ENCODE assay signal across 1 cellular context in the genomic region with DNA sequence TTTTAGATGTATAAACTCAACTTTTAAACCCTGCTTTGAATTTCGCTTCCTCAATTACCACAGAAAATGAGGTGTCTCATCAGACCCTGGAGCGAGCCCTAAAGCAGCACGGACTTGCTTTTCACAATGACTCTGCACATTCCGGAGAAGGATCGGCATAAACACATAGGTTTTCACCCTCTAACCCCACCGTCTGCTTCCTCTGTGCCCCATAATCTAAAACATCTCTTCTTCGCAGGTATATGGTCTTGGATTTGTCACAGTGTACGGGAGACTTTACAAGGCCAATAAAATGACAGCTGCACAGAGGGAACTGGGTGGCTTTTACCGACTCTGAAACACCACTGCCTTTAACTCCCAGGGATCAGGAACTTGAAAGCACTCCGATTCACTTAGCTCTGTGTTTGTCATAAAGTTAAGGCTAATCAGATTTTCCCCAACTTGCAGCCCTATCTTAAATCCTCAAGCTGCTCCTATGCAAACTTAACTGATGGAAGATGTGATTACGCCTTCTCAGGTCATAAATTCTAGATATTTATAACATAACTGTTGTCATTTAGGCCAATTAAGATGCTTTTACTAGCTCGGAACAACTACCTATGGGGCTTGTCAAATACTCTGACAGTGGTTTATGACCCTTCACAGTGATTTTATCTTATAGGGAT.
A peak's percentile ranks its signal among the peaks of the same experiment; 100 is the strongest.
TF ChIP-seq lines count a peak whose summit lies in the region.

No MANE protein-coding gene starts in this region.

TF ChIP-seq in HEK293, 187 proteins besides CTCF, POLR2A, EP300 and RAD21 (continued from another document):
- TF ChIP-seq, protein P1, sequence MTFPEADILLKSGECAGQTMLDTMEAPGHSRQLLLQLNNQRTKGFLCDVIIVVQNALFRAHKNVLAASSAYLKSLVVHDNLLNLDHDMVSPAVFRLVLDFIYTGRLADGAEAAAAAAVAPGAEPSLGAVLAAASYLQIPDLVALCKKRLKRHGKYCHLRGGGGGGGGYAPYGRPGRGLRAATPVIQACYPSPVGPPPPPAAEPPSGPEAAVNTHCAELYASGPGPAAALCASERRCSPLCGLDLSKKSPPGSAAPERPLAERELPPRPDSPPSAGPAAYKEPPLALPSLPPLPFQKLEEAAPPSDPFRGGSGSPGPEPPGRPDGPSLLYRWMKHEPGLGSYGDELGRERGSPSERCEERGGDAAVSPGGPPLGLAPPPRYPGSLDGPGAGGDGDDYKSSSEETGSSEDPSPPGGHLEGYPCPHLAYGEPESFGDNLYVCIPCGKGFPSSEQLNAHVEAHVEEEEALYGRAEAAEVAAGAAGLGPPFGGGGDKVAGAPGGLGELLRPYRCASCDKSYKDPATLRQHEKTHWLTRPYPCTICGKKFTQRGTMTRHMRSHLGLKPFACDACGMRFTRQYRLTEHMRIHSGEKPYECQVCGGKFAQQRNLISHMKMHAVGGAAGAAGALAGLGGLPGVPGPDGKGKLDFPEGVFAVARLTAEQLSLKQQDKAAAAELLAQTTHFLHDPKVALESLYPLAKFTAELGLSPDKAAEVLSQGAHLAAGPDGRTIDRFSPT (tag by site-specific recombination; IDR thresholded peaks at IDR 0.05) = peak; percentile 58
- TF ChIP-seq ZNF354C (tag by site-specific recombination; IDR thresholded peaks at IDR 0.05; ENCODE audit: borderline replicate concordance, low read depth) (no peak), IKZF3 (tag by site-specific recombination; IDR thresholded peaks at IDR 0.05) (peak; percentile 82), ZNF658 (tag by site-specific recombination; IDR thresholded peaks at IDR 0.05) (no peak), GFI1B (tag by site-specific recombination; IDR thresholded peaks at IDR 0.05) (peak; percentile 31; the same call in 1 of the 2 replicates), ZNF677 (tag by site-specific recombination; IDR thresholded peaks at IDR 0.05) (no peak), ZNF623 (tag by site-specific recombination; IDR thresholded peaks at IDR 0.05) (no peak), ZNF350 (tag by site-specific recombination; IDR thresholded peaks at IDR 0.05) (no peak), ZBTB21 (tag by site-specific recombination; IDR thresholded peaks at IDR 0.05) (no peak), ZNF335 (tag by site-specific recombination; conservative IDR thresholded peaks at IDR 0.05) (no peak), HOXD13 (CRISPR knock-in tag; IDR thresholded peaks at IDR 0.05; ENCODE audit: borderline replicate concordance) (peak; percentile 46; the same call in 1 of the 2 replicates), ZNF610 (tag by site-specific recombination; IDR thresholded peaks at IDR 0.05; ENCODE audit: borderline replicate concordance) (peak; percentile 56; the same call in 1 of the 2 replicates), ZNF549 (tag by site-specific recombination; IDR thresholded peaks at IDR 0.05) (0 out of 2 replicates have a peak, but pooled peaks have one; percentile 15), ZNF530 (tag by site-specific recombination; IDR thresholded peaks at IDR 0.05; ENCODE audit: low read depth) (no peak), TCF7L2 (IDR thresholded peaks at IDR 0.05; ENCODE audit: borderline replicate concordance, low read depth, low read length) (peak; percentile 93), KLF10 (tag by site-specific recombination; IDR thresholded peaks at IDR 0.05) (peak; percentile 44; the same call in 1 of the 2 replicates), GLIS1 (tag by site-specific recombination; IDR thresholded peaks at IDR 0.05) (peak; percentile 98), ZNF292 (tag by site-specific recombination; IDR thresholded peaks at IDR 0.05; ENCODE audit: borderline replicate concordance, low read depth) (no peak), ZBTB48 (tag by site-specific recombination; IDR thresholded peaks at IDR 0.05) (peak; percentile 47; the same call in 1 of the 2 replicates), ZNF223 (tag by site-specific recombination; IDR thresholded peaks at IDR 0.05) (no peak), HOXA7 (CRISPR knock-in tag; IDR thresholded peaks at IDR 0.05; ENCODE audit: borderline replicate concordance) (no peak), ZNF843 (tag by site-specific recombination; IDR thresholded peaks at IDR 0.05) (peak; percentile 95), YY1 (tag by site-specific recombination; IDR thresholded peaks at IDR 0.05) (peak; percentile 39; the same call in 1 of the 2 replicates), ZNF211 (tag by site-specific recombination; IDR thresholded peaks at IDR 0.05; ENCODE audit: low read depth) (no peak), ZNF214 (tag by site-specific recombination; IDR thresholded peaks at IDR 0.05; ENCODE audit: borderline replicate concordance) (no peak), ZXDB (tag by site-specific recombination; IDR thresholded peaks at IDR 0.05) (0 out of 2 replicates have a peak, but pooled peaks have one; percentile 38), ZNF624 (tag by site-specific recombination; IDR thresholded peaks at IDR 0.05) (no peak), GLI2 (tag by site-specific recombination; IDR thresholded peaks at IDR 0.05; ENCODE audit: borderline replicate concordance, low read depth) (peak; percentile 36; the same call in 1 of the 2 replicates), ZBTB8A (tag by site-specific recombination; IDR thresholded peaks at IDR 0.05) (0 out of 2 replicates have a peak, but pooled peaks have one; percentile 33), SP3 (tag by site-specific recombination; IDR thresholded peaks at IDR 0.05) (no peak)
- TF ChIP-seq, protein P2, sequence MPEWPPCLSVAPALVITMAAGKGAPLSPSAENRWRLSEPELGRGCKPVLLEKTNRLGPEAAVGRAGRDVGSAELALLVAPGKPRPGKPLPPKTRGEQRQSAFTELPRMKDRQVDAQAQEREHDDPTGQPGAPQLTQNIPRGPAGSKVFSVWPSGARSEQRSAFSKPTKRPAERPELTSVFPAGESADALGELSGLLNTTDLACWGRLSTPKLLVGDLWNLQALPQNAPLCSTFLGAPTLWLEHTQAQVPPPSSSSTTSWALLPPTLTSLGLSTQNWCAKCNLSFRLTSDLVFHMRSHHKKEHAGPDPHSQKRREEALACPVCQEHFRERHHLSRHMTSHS (tag by site-specific recombination; IDR thresholded peaks at IDR 0.05) = peak; percentile 42; the same call in 1 of the 2 replicates
- TF ChIP-seq, protein P3, sequence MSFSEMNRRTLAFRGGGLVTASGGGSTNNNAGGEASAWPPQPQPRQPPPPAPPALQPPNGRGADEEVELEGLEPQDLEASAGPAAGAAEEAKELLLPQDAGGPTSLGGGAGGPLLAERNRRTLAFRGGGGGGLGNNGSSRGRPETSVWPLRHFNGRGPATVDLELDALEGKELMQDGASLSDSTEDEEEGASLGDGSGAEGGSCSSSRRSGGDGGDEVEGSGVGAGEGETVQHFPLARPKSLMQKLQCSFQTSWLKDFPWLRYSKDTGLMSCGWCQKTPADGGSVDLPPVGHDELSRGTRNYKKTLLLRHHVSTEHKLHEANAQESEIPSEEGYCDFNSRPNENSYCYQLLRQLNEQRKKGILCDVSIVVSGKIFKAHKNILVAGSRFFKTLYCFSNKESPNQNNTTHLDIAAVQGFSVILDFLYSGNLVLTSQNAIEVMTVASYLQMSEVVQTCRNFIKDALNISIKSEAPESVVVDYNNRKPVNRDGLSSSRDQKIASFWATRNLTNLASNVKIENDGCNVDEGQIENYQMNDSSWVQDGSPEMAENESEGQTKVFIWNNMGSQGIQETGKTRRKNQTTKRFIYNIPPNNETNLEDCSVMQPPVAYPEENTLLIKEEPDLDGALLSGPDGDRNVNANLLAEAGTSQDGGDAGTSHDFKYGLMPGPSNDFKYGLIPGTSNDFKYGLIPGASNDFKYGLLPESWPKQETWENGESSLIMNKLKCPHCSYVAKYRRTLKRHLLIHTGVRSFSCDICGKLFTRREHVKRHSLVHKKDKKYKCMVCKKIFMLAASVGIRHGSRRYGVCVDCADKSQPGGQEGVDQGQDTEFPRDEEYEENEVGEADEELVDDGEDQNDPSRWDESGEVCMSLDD (tag by site-specific recombination; IDR thresholded peaks at IDR 0.05) = no peak
- TF ChIP-seq, protein P4, sequence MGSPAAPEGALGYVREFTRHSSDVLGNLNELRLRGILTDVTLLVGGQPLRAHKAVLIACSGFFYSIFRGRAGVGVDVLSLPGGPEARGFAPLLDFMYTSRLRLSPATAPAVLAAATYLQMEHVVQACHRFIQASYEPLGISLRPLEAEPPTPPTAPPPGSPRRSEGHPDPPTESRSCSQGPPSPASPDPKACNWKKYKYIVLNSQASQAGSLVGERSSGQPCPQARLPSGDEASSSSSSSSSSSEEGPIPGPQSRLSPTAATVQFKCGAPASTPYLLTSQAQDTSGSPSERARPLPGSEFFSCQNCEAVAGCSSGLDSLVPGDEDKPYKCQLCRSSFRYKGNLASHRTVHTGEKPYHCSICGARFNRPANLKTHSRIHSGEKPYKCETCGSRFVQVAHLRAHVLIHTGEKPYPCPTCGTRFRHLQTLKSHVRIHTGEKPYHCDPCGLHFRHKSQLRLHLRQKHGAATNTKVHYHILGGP (tag by site-specific recombination; IDR thresholded peaks at IDR 0.05) = 0 out of 2 replicates have a peak, but pooled peaks have one; percentile 22
- TF ChIP-seq, protein P5, sequence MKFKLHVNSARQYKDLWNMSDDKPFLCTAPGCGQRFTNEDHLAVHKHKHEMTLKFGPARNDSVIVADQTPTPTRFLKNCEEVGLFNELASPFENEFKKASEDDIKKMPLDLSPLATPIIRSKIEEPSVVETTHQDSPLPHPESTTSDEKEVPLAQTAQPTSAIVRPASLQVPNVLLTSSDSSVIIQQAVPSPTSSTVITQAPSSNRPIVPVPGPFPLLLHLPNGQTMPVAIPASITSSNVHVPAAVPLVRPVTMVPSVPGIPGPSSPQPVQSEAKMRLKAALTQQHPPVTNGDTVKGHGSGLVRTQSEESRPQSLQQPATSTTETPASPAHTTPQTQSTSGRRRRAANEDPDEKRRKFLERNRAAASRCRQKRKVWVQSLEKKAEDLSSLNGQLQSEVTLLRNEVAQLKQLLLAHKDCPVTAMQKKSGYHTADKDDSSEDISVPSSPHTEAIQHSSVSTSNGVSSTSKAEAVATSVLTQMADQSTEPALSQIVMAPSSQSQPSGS (tag by site-specific recombination; IDR thresholded peaks at IDR 0.05; ENCODE audit: low read depth) = peak; percentile 30; the same call in 1 of the 2 replicates
- TF ChIP-seq, protein P6, sequence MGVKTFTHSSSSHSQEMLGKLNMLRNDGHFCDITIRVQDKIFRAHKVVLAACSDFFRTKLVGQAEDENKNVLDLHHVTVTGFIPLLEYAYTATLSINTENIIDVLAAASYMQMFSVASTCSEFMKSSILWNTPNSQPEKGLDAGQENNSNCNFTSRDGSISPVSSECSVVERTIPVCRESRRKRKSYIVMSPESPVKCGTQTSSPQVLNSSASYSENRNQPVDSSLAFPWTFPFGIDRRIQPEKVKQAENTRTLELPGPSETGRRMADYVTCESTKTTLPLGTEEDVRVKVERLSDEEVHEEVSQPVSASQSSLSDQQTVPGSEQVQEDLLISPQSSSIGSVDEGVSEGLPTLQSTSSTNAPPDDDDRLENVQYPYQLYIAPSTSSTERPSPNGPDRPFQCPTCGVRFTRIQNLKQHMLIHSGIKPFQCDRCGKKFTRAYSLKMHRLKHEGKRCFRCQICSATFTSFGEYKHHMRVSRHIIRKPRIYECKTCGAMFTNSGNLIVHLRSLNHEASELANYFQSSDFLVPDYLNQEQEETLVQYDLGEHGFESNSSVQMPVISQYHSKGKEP (tag by site-specific recombination; IDR thresholded peaks at IDR 0.05) = peak; percentile 68
- TF ChIP-seq, protein P7, sequence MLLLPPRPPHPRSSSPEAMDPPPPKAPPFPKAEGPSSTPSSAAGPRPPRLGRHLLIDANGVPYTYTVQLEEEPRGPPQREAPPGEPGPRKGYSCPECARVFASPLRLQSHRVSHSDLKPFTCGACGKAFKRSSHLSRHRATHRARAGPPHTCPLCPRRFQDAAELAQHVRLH (tag by site-specific recombination; IDR thresholded peaks at IDR 0.05) = 0 out of 2 replicates have a peak, but pooled peaks have one; percentile 53
